ENCODE assay signal across 1 cellular context in genomic region chr19:48501446-48501960, GRCh38.
TF ChIP-seq lines count a peak whose summit lies in the region.

No MANE protein-coding gene starts in this region.

TF ChIP-seq in HEK293, 187 proteins besides CTCF, POLR2A, EP300 and RAD21 (continued from another document and continues in another):
- TF ChIP-seq ZNF776 (tag by site-specific recombination; IDR thresholded peaks at IDR 0.05; ENCODE audit: borderline replicate concordance), result no peak
- TF ChIP-seq HOXA7 (CRISPR knock-in tag; IDR thresholded peaks at IDR 0.05; ENCODE audit: borderline replicate concordance), result no peak
- TF ChIP-seq KLF7 (tag by site-specific recombination; IDR thresholded peaks at IDR 0.05; ENCODE audit: borderline replicate concordance), result peak; percentile 70; the same call in 1 of the 2 replicates
- TF ChIP-seq ZBTB1 (tag by site-specific recombination; IDR thresholded peaks at IDR 0.05), result no peak
- TF ChIP-seq YY2 (tag by site-specific recombination; IDR thresholded peaks at IDR 0.05), result no peak
- TF ChIP-seq SETDB1 (IDR thresholded peaks at IDR 0.05; ENCODE audit: insufficient read length, low read length), result no peak
- no peak for TF ChIP-seq ZNF830 (tag by site-specific recombination; IDR thresholded peaks at IDR 0.05; ENCODE audit: low read depth)
- TF ChIP-seq, protein P1, sequence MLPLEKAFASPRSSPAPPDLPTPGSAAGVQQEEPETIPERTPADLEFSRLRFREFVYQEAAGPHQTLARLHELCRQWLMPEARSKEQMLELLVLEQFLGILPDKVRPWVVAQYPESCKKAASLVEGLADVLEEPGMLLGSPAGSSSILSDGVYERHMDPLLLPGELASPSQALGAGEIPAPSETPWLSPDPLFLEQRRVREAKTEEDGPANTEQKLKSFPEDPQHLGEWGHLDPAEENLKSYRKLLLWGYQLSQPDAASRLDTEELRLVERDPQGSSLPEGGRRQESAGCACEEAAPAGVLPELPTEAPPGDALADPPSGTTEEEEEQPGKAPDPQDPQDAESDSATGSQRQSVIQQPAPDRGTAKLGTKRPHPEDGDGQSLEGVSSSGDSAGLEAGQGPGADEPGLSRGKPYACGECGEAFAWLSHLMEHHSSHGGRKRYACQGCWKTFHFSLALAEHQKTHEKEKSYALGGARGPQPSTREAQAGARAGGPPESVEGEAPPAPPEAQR (tag by site-specific recombination; IDR thresholded peaks at IDR 0.05), result 0 out of 2 replicates have a peak, but pooled peaks have one; percentile 41
- no peak for TF ChIP-seq ZNF530 (tag by site-specific recombination; IDR thresholded peaks at IDR 0.05; ENCODE audit: low read depth)
- TF ChIP-seq ZNF560 (tag by site-specific recombination; IDR thresholded peaks at IDR 0.05; ENCODE audit: borderline replicate concordance), result no peak
- TF ChIP-seq GLI2 (tag by site-specific recombination; IDR thresholded peaks at IDR 0.05; ENCODE audit: borderline replicate concordance, low read depth), result no peak
- TF ChIP-seq ZNF626 (tag by site-specific recombination; IDR thresholded peaks at IDR 0.05), result no peak
- no peak for TF ChIP-seq ZNF473 (tag by site-specific recombination; IDR thresholded peaks at IDR 0.05)
- TF ChIP-seq, protein P2, sequence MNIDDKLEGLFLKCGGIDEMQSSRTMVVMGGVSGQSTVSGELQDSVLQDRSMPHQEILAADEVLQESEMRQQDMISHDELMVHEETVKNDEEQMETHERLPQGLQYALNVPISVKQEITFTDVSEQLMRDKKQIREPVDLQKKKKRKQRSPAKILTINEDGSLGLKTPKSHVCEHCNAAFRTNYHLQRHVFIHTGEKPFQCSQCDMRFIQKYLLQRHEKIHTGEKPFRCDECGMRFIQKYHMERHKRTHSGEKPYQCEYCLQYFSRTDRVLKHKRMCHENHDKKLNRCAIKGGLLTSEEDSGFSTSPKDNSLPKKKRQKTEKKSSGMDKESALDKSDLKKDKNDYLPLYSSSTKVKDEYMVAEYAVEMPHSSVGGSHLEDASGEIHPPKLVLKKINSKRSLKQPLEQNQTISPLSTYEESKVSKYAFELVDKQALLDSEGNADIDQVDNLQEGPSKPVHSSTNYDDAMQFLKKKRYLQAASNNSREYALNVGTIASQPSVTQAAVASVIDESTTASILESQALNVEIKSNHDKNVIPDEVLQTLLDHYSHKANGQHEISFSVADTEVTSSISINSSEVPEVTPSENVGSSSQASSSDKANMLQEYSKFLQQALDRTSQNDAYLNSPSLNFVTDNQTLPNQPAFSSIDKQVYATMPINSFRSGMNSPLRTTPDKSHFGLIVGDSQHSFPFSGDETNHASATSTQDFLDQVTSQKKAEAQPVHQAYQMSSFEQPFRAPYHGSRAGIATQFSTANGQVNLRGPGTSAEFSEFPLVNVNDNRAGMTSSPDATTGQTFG (tag by site-specific recombination; IDR thresholded peaks at IDR 0.05; ENCODE audit: borderline replicate concordance), result no peak
- no peak for TF ChIP-seq KLF16 (tag by site-specific recombination; IDR thresholded peaks at IDR 0.05)
- no peak for TF ChIP-seq ZNF140 (tag by site-specific recombination; IDR thresholded peaks at IDR 0.05)
- TF ChIP-seq ZNF157 (tag by site-specific recombination; IDR thresholded peaks at IDR 0.05), result peak; percentile 50; the same call in 1 of the 2 replicates
- TF ChIP-seq, protein P3, sequence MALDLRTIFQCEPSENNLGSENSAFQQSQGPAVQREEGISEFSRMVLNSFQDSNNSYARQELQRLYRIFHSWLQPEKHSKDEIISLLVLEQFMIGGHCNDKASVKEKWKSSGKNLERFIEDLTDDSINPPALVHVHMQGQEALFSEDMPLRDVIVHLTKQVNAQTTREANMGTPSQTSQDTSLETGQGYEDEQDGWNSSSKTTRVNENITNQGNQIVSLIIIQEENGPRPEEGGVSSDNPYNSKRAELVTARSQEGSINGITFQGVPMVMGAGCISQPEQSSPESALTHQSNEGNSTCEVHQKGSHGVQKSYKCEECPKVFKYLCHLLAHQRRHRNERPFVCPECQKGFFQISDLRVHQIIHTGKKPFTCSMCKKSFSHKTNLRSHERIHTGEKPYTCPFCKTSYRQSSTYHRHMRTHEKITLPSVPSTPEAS (tag by site-specific recombination; IDR thresholded peaks at IDR 0.05), result no peak
- TF ChIP-seq ZNF777 (tag by site-specific recombination; IDR thresholded peaks at IDR 0.05; ENCODE audit: borderline replicate concordance), result no peak
- no peak for TF ChIP-seq ZNF654 (tag by site-specific recombination; IDR thresholded peaks at IDR 0.05; ENCODE audit: low read depth)
- TF ChIP-seq ZNF513 (tag by site-specific recombination; IDR thresholded peaks at IDR 0.05), result no peak
- no peak for TF ChIP-seq ZNF292 (tag by site-specific recombination; IDR thresholded peaks at IDR 0.05; ENCODE audit: borderline replicate concordance, low read depth)
- TF ChIP-seq ZNF266 (tag by site-specific recombination; IDR thresholded peaks at IDR 0.05; ENCODE audit: low read depth), result no peak
- TF ChIP-seq ZNF341 (tag by site-specific recombination; IDR thresholded peaks at IDR 0.05; ENCODE audit: low read depth), result peak; percentile 68
- peak; percentile 80 for TF ChIP-seq PRDM1 (tag by site-specific recombination; IDR thresholded peaks at IDR 0.05)
- TF ChIP-seq ZNF302 (tag by site-specific recombination; IDR thresholded peaks at IDR 0.05; ENCODE audit: low read depth), result no peak
- no peak for TF ChIP-seq ZFP41 (tag by site-specific recombination; IDR thresholded peaks at IDR 0.05; ENCODE audit: borderline replicate concordance)
- no peak for TF ChIP-seq ZNF629 (tag by site-specific recombination; IDR thresholded peaks at IDR 0.05)
- peak; percentile 19; the same call in 1 of the 2 replicates for TF ChIP-seq ZFHX2 (tag by site-specific recombination; conservative IDR thresholded peaks at IDR 0.05)
- TF ChIP-seq ZNF121 (tag by site-specific recombination; IDR thresholded peaks at IDR 0.05), result no peak
- no peak for TF ChIP-seq ZNF19 (tag by site-specific recombination; IDR thresholded peaks at IDR 0.05; ENCODE audit: low read depth)
- no peak for TF ChIP-seq ZNF501 (tag by site-specific recombination; IDR thresholded peaks at IDR 0.05)
- TF ChIP-seq ZSCAN16 (tag by site-specific recombination; IDR thresholded peaks at IDR 0.05), result no peak
- TF ChIP-seq, protein P4, sequence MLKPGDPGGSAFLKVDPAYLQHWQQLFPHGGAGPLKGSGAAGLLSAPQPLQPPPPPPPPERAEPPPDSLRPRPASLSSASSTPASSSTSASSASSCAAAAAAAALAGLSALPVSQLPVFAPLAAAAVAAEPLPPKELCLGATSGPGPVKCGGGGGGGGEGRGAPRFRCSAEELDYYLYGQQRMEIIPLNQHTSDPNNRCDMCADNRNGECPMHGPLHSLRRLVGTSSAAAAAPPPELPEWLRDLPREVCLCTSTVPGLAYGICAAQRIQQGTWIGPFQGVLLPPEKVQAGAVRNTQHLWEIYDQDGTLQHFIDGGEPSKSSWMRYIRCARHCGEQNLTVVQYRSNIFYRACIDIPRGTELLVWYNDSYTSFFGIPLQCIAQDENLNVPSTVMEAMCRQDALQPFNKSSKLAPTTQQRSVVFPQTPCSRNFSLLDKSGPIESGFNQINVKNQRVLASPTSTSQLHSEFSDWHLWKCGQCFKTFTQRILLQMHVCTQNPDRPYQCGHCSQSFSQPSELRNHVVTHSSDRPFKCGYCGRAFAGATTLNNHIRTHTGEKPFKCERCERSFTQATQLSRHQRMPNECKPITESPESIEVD (tag by site-specific recombination; IDR thresholded peaks at IDR 0.05), result no peak
- TF ChIP-seq BCL11A (tag by site-specific recombination; IDR thresholded peaks at IDR 0.05; ENCODE audit: low read depth), result peak; percentile 40; the same call in 1 of the 2 replicates
- TF ChIP-seq, protein P5, sequence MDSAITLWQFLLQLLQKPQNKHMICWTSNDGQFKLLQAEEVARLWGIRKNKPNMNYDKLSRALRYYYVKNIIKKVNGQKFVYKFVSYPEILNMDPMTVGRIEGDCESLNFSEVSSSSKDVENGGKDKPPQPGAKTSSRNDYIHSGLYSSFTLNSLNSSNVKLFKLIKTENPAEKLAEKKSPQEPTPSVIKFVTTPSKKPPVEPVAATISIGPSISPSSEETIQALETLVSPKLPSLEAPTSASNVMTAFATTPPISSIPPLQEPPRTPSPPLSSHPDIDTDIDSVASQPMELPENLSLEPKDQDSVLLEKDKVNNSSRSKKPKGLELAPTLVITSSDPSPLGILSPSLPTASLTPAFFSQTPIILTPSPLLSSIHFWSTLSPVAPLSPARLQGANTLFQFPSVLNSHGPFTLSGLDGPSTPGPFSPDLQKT (IDR thresholded peaks at IDR 0.05; ENCODE audit: borderline replicate concordance, low read depth, low read length), result no peak
- TF ChIP-seq ZNF10 (tag by site-specific recombination; IDR thresholded peaks at IDR 0.05), result peak; percentile 59; the same call in 1 of the 2 replicates
- no peak for TF ChIP-seq YY1 (tag by site-specific recombination; IDR thresholded peaks at IDR 0.05)
- TF ChIP-seq HOXD13 (CRISPR knock-in tag; IDR thresholded peaks at IDR 0.05; ENCODE audit: borderline replicate concordance), result no peak
- TF ChIP-seq KLF8 (tag by site-specific recombination; IDR thresholded peaks at IDR 0.05), result peak; percentile 98
- TF ChIP-seq, protein P6, sequence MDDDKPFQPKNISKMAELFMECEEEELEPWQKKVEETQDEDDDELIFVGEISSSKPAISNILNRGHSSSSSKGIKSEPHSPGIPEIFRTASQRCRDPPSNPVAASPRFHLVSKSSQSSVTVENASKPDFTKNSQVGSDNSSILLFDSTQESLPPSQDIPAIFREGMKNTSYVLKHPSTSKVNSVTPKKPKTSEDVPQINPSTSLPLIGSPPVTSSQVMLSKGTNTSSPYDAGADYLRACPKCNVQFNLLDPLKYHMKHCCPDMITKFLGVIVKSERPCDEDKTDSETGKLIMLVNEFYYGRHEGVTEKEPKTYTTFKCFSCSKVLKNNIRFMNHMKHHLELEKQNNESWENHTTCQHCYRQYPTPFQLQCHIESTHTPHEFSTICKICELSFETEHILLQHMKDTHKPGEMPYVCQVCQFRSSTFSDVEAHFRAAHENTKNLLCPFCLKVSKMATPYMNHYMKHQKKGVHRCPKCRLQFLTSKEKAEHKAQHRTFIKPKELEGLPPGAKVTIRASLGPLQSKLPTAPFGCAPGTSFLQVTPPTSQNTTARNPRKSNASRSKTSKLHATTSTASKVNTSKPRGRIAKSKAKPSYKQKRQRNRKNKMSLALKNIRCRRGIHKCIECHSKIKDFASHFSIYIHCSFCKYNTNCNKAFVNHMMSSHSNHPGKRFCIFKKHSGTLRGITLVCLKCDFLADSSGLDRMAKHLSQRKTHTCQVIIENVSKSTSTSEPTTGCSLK (tag by site-specific recombination; IDR thresholded peaks at IDR 0.05), result no peak
- no peak for TF ChIP-seq ZNF791 (tag by site-specific recombination; IDR thresholded peaks at IDR 0.05)
- TF ChIP-seq ZNF580 (tag by site-specific recombination; IDR thresholded peaks at IDR 0.05), result no peak
- peak; percentile 47; the same call in 1 of the 2 replicates for TF ChIP-seq ZNF843 (tag by site-specific recombination; IDR thresholded peaks at IDR 0.05)
- TF ChIP-seq ZNF169 (tag by site-specific recombination; IDR thresholded peaks at IDR 0.05), result no peak
- peak; percentile 84 for TF ChIP-seq ZBTB17 (tag by site-specific recombination; IDR thresholded peaks at IDR 0.05)
- TF ChIP-seq, protein P7, sequence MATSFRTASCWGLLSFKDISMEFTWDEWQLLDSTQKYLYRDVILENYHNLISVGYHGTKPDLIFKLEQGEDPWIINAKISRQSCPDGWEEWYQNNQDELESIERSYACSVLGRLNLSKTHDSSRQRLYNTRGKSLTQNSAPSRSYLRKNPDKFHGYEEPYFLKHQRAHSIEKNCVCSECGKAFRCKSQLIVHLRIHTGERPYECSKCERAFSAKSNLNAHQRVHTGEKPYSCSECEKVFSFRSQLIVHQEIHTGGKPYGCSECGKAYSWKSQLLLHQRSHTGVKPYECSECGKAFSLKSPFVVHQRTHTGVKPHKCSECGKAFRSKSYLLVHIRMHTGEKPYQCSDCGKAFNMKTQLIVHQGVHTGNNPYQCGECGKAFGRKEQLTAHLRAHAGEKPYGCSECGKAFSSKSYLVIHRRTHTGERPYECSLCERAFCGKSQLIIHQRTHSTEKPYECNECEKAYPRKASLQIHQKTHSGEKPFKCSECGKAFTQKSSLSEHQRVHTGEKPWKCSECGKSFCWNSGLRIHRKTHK (tag by site-specific recombination; IDR thresholded peaks at IDR 0.05), result no peak
- no peak for TF ChIP-seq MEIS1 (CRISPR knock-in tag; IDR thresholded peaks at IDR 0.05; ENCODE audit: borderline replicate concordance)
- peak; percentile 50; the same call in 1 of the 2 replicates for TF ChIP-seq SP7 (tag by site-specific recombination; IDR thresholded peaks at IDR 0.05)
- TF ChIP-seq ZBTB21 (tag by site-specific recombination; IDR thresholded peaks at IDR 0.05), result 0 out of 2 replicates have a peak, but pooled peaks have one; percentile 31
- no peak for TF ChIP-seq REPIN1 (tag by site-specific recombination; IDR thresholded peaks at IDR 0.05; ENCODE audit: low read depth)
- 0 out of 2 replicates have a peak, but pooled peaks have one; percentile 15 for TF ChIP-seq RBAK (tag by site-specific recombination; IDR thresholded peaks at IDR 0.05)
- TF ChIP-seq, protein P8, sequence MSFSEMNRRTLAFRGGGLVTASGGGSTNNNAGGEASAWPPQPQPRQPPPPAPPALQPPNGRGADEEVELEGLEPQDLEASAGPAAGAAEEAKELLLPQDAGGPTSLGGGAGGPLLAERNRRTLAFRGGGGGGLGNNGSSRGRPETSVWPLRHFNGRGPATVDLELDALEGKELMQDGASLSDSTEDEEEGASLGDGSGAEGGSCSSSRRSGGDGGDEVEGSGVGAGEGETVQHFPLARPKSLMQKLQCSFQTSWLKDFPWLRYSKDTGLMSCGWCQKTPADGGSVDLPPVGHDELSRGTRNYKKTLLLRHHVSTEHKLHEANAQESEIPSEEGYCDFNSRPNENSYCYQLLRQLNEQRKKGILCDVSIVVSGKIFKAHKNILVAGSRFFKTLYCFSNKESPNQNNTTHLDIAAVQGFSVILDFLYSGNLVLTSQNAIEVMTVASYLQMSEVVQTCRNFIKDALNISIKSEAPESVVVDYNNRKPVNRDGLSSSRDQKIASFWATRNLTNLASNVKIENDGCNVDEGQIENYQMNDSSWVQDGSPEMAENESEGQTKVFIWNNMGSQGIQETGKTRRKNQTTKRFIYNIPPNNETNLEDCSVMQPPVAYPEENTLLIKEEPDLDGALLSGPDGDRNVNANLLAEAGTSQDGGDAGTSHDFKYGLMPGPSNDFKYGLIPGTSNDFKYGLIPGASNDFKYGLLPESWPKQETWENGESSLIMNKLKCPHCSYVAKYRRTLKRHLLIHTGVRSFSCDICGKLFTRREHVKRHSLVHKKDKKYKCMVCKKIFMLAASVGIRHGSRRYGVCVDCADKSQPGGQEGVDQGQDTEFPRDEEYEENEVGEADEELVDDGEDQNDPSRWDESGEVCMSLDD (tag by site-specific recombination; IDR thresholded peaks at IDR 0.05), result peak; percentile 40; the same call in 1 of the 2 replicates
